Comparison of ENCODE assay signal across 1 cellular context in the genomic region with DNA sequence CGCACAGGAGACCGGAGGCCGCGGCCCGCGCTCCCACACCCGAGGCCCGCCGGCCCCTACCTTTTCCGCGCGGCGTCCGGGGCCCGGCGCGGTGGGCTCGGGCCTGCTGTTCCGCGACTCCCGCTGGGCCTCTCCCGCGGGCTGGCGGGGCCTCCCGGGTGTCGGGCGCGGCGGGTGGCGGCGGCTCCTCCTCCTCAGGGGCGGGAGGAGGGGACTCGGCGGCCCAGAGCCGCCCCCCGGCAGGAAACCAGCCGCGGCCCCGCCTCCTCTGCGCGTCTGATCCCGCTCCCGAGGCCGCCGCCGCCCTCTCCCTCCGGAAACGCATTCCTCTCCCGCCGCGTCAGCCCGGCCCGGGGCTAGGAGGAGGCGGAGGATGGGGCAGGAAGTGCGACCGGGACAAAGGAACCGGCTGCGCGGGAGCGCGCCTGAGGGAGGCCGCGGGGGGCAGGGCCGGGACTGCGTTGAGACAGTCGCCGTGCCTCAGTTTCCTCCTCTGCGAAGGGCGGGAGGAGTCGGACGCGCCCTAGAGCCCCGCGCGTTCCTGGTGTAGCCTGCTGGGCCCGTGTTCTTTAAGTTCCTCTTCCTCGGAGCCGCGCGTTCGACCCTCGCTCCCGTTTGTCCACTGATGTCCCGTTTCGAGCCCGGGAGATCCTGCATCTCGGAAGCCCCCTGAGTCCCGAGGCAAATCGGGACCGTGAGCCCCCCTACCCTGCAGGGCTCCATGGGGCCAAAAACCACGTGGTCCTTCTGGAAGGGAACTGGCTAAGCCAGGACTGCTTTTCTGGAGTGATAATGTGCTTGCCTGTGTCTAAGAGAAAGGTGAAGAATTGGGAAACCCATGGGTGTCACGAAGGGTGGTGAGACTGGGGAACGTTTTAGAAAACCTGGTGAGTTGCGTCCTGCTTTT.
A peak's percentile ranks its signal among the peaks of the same experiment; 100 is the strongest.
TF ChIP-seq lines count a peak whose summit lies in the region.

A gene (minus strand): TSS at position 146 of the 907 bp plus-strand sequence. CDS start 22,672 bp downstream, outside the sequence.

TF ChIP-seq in K562, 482 proteins besides CTCF, POLR2A, EP300 and RAD21 (continued from another document and continues in another):
- TF ChIP-seq, protein P1, sequence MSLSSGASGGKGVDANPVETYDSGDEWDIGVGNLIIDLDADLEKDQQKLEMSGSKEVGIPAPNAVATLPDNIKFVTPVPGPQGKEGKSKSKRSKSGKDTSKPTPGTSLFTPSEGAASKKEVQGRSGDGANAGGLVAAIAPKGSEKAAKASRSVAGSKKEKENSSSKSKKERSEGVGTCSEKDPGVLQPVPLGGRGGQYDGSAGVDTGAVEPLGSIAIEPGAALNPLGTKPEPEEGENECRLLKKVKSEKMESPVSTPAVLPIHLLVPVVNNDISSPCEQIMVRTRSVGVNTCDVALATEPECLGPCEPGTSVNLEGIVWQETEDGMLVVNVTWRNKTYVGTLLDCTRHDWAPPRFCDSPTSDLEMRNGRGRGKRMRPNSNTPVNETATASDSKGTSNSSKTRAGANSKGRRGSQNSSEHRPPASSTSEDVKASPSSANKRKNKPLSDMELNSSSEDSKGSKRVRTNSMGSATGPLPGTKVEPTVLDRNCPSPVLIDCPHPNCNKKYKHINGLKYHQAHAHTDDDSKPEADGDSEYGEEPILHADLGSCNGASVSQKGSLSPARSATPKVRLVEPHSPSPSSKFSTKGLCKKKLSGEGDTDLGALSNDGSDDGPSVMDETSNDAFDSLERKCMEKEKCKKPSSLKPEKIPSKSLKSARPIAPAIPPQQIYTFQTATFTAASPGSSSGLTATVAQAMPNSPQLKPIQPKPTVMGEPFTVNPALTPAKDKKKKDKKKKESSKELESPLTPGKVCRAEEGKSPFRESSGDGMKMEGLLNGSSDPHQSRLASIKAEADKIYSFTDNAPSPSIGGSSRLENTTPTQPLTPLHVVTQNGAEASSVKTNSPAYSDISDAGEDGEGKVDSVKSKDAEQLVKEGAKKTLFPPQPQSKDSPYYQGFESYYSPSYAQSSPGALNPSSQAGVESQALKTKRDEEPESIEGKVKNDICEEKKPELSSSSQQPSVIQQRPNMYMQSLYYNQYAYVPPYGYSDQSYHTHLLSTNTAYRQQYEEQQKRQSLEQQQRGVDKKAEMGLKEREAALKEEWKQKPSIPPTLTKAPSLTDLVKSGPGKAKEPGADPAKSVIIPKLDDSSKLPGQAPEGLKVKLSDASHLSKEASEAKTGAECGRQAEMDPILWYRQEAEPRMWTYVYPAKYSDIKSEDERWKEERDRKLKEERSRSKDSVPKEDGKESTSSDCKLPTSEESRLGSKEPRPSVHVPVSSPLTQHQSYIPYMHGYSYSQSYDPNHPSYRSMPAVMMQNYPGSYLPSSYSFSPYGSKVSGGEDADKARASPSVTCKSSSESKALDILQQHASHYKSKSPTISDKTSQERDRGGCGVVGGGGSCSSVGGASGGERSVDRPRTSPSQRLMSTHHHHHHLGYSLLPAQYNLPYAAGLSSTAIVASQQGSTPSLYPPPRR (CRISPR knock-in tag; IDR thresholded peaks at IDR 0.05; ENCODE audit: borderline replicate concordance), result no peak
- peak; percentile 85 for TF ChIP-seq POLR2AphosphoS5 (IDR thresholded peaks at IDR 0.05; ENCODE audit: control insufficient read depth, insufficient read depth, low read depth, low read length)
- no peak for TF ChIP-seq COPS2 (conservative IDR thresholded peaks at IDR 0.05)
- TF ChIP-seq TAF9B (IDR thresholded peaks at IDR 0.05; ENCODE audit: partially characterized antibody), result peak; percentile 73
- TF ChIP-seq LCOR (CRISPR knock-in tag; IDR thresholded peaks at IDR 0.05), result no peak
- peak; percentile 54 for TF ChIP-seq TEAD4 (IDR thresholded peaks at IDR 0.05; ENCODE audit: low read length)
- peak; percentile 31; the same call in 1 of the 2 replicates for TF ChIP-seq TEAD4 (CRISPR knock-in tag; IDR thresholded peaks at IDR 0.05; ENCODE audit: borderline replicate concordance)
- TF ChIP-seq MBD2 (IDR thresholded peaks at IDR 0.05; ENCODE audit: borderline replicate concordance, low read depth), result no peak; the same call in 1 of the 2 replicates
- TF ChIP-seq MTA3 (IDR thresholded peaks at IDR 0.05; ENCODE audit: borderline replicate concordance), result peak; percentile 76; the same call in 1 of the 2 replicates
- TF ChIP-seq HNRNPUL1 (IDR thresholded peaks at IDR 0.05; ENCODE audit: low read length), result no peak
- TF ChIP-seq, protein P2, sequence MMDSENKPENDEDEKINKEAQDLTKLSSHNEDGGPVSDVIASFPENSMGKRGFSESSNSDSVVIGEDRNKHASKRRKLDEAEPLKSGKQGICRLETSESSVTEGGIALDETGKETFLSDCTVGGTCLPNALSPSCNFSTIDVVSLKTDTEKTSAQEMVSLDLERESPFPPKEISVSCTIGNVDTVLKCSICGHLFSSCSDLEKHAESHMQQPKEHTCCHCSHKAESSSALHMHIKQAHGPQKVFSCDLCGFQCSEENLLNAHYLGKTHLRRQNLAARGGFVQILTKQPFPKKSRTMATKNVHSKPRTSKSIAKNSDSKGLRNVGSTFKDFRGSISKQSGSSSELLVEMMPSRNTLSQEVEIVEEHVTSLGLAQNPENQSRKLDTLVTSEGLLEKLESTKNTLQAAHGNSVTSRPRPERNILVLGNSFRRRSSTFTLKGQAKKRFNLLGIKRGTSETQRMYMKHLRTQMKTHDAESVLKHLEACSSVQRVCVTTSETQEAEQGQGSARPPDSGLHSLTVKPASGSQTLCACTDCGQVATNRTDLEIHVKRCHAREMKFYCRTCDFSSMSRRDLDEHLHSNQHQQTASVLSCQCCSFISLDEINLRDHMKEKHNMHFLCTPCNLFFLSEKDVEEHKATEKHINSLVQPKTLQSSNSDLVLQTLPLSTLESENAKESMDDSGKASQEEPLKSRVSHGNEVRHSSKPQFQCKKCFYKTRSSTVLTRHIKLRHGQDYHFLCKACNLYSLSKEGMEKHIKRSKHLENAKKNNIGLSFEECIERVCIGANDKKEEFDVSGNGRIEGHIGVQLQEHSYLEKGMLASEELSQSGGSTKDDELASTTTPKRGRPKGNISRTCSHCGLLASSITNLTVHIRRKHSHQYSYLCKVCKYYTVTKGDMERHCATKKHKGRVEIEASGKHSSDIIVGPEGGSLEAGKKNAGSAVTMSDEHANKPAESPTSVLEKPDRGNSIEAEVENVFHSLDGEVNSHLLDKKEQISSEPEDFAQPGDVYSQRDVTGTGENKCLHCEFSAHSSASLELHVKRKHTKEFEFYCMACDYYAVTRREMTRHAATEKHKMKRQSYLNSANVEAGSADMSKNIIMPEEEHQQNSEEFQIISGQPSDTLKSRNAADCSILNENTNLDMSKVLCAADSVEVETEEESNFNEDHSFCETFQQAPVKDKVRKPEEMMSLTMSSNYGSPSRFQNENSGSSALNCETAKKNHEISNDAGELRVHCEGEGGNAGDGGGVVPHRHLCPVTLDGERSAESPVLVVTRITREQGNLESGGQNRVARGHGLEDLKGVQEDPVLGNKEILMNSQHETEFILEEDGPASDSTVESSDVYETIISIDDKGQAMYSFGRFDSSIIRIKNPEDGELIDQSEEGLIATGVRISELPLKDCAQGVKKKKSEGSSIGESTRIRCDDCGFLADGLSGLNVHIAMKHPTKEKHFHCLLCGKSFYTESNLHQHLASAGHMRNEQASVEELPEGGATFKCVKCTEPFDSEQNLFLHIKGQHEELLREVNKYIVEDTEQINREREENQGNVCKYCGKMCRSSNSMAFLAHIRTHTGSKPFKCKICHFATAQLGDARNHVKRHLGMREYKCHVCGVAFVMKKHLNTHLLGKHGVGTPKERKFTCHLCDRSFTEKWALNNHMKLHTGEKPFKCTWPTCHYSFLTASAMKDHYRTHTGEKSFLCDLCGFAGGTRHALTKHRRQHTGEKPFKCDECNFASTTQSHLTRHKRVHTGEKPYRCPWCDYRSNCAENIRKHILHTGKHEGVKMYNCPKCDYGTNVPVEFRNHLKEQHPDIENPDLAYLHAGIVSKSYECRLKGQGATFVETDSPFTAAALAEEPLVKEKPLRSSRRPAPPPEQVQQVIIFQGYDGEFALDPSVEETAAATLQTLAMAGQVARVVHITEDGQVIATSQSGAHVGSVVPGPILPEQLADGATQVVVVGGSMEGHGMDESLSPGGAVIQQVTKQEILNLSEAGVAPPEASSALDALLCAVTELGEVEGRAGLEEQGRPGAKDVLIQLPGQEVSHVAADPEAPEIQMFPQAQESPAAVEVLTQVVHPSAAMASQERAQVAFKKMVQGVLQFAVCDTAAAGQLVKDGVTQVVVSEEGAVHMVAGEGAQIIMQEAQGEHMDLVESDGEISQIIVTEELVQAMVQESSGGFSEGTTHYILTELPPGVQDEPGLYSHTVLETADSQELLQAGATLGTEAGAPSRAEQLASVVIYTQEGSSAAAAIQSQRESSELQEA (IDR thresholded peaks at IDR 0.05; ENCODE audit: low read depth), result no peak
- TF ChIP-seq, protein P3, sequence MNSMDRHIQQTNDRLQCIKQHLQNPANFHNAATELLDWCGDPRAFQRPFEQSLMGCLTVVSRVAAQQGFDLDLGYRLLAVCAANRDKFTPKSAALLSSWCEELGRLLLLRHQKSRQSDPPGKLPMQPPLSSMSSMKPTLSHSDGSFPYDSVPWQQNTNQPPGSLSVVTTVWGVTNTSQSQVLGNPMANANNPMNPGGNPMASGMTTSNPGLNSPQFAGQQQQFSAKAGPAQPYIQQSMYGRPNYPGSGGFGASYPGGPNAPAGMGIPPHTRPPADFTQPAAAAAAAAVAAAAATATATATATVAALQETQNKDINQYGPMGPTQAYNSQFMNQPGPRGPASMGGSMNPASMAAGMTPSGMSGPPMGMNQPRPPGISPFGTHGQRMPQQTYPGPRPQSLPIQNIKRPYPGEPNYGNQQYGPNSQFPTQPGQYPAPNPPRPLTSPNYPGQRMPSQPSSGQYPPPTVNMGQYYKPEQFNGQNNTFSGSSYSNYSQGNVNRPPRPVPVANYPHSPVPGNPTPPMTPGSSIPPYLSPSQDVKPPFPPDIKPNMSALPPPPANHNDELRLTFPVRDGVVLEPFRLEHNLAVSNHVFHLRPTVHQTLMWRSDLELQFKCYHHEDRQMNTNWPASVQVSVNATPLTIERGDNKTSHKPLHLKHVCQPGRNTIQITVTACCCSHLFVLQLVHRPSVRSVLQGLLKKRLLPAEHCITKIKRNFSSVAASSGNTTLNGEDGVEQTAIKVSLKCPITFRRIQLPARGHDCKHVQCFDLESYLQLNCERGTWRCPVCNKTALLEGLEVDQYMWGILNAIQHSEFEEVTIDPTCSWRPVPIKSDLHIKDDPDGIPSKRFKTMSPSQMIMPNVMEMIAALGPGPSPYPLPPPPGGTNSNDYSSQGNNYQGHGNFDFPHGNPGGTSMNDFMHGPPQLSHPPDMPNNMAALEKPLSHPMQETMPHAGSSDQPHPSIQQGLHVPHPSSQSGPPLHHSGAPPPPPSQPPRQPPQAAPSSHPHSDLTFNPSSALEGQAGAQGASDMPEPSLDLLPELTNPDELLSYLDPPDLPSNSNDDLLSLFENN (IDR thresholded peaks at IDR 0.05; ENCODE audit: low read depth in 2 of 2, low read length in 2 of 2), result no peak
- no peak for TF ChIP-seq MYBL2 (IDR thresholded peaks at IDR 0.05; ENCODE audit: low read depth)
- no peak for TF ChIP-seq MYBL2 (CRISPR knock-in tag; IDR thresholded peaks at IDR 0.05; ENCODE audit: borderline replicate concordance)
- 0 out of 2 replicates have a peak, but pooled peaks have one; percentile 21 for TF ChIP-seq GATA2 (CRISPR knock-in tag; IDR thresholded peaks at IDR 0.05)
- peak; percentile 74; the same call in 1 of the 2 replicates for TF ChIP-seq SREBF2 (CRISPR knock-in tag; IDR thresholded peaks at IDR 0.05)
- TF ChIP-seq ETV5 (CRISPR knock-in tag; IDR thresholded peaks at IDR 0.05; ENCODE audit: low read depth), result peak; percentile 97
- TF ChIP-seq, protein P4, sequence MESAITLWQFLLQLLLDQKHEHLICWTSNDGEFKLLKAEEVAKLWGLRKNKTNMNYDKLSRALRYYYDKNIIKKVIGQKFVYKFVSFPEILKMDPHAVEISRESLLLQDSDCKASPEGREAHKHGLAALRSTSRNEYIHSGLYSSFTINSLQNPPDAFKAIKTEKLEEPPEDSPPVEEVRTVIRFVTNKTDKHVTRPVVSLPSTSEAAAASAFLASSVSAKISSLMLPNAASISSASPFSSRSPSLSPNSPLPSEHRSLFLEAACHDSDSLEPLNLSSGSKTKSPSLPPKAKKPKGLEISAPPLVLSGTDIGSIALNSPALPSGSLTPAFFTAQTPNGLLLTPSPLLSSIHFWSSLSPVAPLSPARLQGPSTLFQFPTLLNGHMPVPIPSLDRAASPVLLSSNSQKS (CRISPR knock-in tag; IDR thresholded peaks at IDR 0.05), result no peak
- no peak for TF ChIP-seq STAG1 (CRISPR knock-in tag; IDR thresholded peaks at IDR 0.05; ENCODE audit: borderline replicate concordance)
- TF ChIP-seq NR2F6 (CRISPR knock-in tag; IDR thresholded peaks at IDR 0.05), result no peak
- TF ChIP-seq SMAD1 (IDR thresholded peaks at IDR 0.05; ENCODE audit: low read depth, low read length, partially characterized antibody), result no peak
- TF ChIP-seq CC2D1A (IDR thresholded peaks at IDR 0.05), result no peak
- TF ChIP-seq E2F3 (CRISPR knock-in tag; IDR thresholded peaks at IDR 0.05), result peak; percentile 76
- TF ChIP-seq CREBBP (IDR thresholded peaks at IDR 0.05; ENCODE audit: low read depth, low read length), result no peak
- TF ChIP-seq, protein P5, sequence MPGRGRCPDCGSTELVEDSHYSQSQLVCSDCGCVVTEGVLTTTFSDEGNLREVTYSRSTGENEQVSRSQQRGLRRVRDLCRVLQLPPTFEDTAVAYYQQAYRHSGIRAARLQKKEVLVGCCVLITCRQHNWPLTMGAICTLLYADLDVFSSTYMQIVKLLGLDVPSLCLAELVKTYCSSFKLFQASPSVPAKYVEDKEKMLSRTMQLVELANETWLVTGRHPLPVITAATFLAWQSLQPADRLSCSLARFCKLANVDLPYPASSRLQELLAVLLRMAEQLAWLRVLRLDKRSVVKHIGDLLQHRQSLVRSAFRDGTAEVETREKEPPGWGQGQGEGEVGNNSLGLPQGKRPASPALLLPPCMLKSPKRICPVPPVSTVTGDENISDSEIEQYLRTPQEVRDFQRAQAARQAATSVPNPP (IDR thresholded peaks at IDR 0.05; ENCODE audit: borderline replicate concordance, insufficient read depth, insufficient read length), result no peak
- TF ChIP-seq MAFG (tag; conservative IDR thresholded peaks at IDR 0.05), result no peak
- TF ChIP-seq ZNF239 (CRISPR knock-in tag; IDR thresholded peaks at IDR 0.05), result no peak
- TF ChIP-seq PTRF (tag; IDR thresholded peaks at IDR 0.05), result no peak
- peak; percentile 94 for TF ChIP-seq GABPA (tag; conservative IDR thresholded peaks at IDR 0.05; ENCODE audit: low read depth)
- TF ChIP-seq ZZZ3 (IDR thresholded peaks at IDR 0.05), result no peak
- TF ChIP-seq DIDO1 (tag; IDR thresholded peaks at IDR 0.05; ENCODE audit: low read depth), result no peak
- no peak for TF ChIP-seq HMG20B (CRISPR knock-in tag; IDR thresholded peaks at IDR 0.05)
- TF ChIP-seq, protein P6, sequence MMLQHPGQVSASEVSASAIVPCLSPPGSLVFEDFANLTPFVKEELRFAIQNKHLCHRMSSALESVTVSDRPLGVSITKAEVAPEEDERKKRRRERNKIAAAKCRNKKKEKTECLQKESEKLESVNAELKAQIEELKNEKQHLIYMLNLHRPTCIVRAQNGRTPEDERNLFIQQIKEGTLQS (IDR thresholded peaks at IDR 0.05), result peak; percentile 79
- TF ChIP-seq, protein P6 (CRISPR knock-in tag; conservative IDR thresholded peaks at IDR 0.05), result no peak
- no peak for TF ChIP-seq TEAD2 (tag; IDR thresholded peaks at IDR 0.05)
- TF ChIP-seq, protein P7, sequence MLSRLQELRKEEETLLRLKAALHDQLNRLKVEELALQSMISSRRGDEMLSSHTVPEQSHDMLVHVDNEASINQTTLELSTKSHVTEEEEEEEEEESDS (CRISPR knock-in tag; IDR thresholded peaks at IDR 0.05), result no peak
- no peak for TF ChIP-seq ZNF551 (CRISPR knock-in tag; IDR thresholded peaks at IDR 0.05)
